In the genomic region with DNA sequence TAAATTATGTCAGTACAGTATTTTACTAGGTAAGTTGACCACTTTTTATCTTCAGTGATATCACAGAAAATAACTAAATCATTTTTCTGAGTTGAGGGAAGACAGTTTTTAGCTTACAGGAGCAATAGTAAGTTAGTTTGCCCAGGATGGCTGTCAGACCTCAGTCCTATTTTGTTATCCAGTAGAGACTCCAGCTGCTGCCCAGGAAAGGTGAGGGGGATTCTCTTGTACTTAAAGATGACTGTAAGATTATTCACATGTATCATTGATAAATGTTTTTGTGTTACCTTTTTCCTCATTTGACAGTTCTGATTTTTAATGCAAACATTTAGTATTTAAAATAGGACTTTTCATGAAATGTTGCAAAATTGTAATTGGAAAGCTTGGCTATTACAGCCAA, we compare ENCODE assay signal across 11 cellular contexts. TPM values are rescaled to one million over a fixed set of nuclear protein-coding genes. Genes with fewer than 3 reads are reported as not detected.
DNase-seq lines count a peak whose midpoint lies in the region; ATAC-seq and TF ChIP-seq lines count a peak whose summit lies in the region.
"Had no signal": no experiment of that assay in that cellular context is flagged by ENCODE, and none has a peak within 500 bp of the region (broad histone marks: within the 10 kb centered on the region; RNA-seq: fewer than 3 reads in every experiment).

No MANE protein-coding gene starts in this region.

- intact Hi-C loops in activated CD4-positive, alpha-beta T cell treated with anti-CD3 and anti-CD28 coated beads for 36 hours (cut with DNase I, micrococcal nuclease): loop anchor here (1.0 to 2.0 kb wide), 12 partner anchors 7 to 113 kb away; partner anchors contain the start of gene GPR183 (in 2 of the 2)
- intact Hi-C loops in esophagus muscularis mucosa (cut with DNase I): loop anchor here (5.0 kb wide), 1 partner anchor 39 kb away; no protein-coding TSS in a partner anchor
- intact Hi-C loops in spleen (cut with DNase I; ENCODE audit: low total_unique reads): no loop called here
- intact Hi-C loops in PC-9 (cut with micrococcal nuclease; ENCODE audit: unreplicated experiment): no loop called here

- no peaks in the 10 kb centered on the region for H3K9me3 ChIP-seq in esophagus muscularis mucosa
- no peaks in the 10 kb centered on the region for H3K9me3 ChIP-seq in spleen
- H3K9me3 ChIP-seq in PC-9 (ENCODE audit: insufficient read depth, low read depth): no peaks in the 10 kb centered on the region
- H3K9me3 ChIP-seq: body of pancreas had no signal

- H3K36me3 ChIP-seq in esophagus muscularis mucosa (peaks cover 0 to 29% (median 14%) of the 10 kb centered on the region in 4 donors), spleen (peaks cover 0 to 49% (median 11%) of the 10 kb centered on the region in 6 donors), PC-9 (ENCODE audit: low read depth) (peaks cover 14% of the 10 kb centered on the region; the same call in 1 of the 2 replicates)

- H2AFZ ChIP-seq in PC-9: no peak overlapping the region

- H3K4me3 ChIP-seq in esophagus muscularis mucosa (no peak overlapping the region), spleen (no peak overlapping the region), PC-9 (no peak overlapping the region)
- H3K4me3 ChIP-seq: body of pancreas had no signal

- H3K4me1 Mint-ChIP-seq in activated CD4-positive, alpha-beta T cell treated with anti-CD3 and anti-CD28 coated beads for 36 hours: peaks cover 82% of the 10 kb centered on the region

- H3K4me1 ChIP-seq in esophagus muscularis mucosa: peaks cover 11 to 43% (median 40%) of the 10 kb centered on the region in 4 donors
- peaks cover 17 to 94% (median 56%) of the 10 kb centered on the region in 6 donors for H3K4me1 ChIP-seq in spleen
- H3K4me1 ChIP-seq in PC-9 (replicated peaks; ENCODE audit: insufficient read depth): peaks cover 26% of the 10 kb centered on the region

- peaks cover 7% of the 10 kb centered on the region; the same call in 1 of the 2 replicates for H4K20me1 ChIP-seq in PC-9 (ENCODE audit: insufficient read depth)

- peak overlapping the region; percentile 26 for H3K4me3 Mint-ChIP-seq in activated CD4-positive, alpha-beta T cell treated with anti-CD3 and anti-CD28 coated beads for 36 hours

- no TSS peak for BruUV-seq in PC-9 (replicated peaks; lab: Mats Ljungman, UMichigan)

- ATAC-seq in activated CD4-positive, alpha-beta T cell treated with anti-CD3 and anti-CD28 coated beads for 36 hours: no peak

- no peak for TF ChIP-seq POLR2A in esophagus muscularis mucosa (IDR thresholded peaks at IDR 0.05; ENCODE audit: low read depth)
- TF ChIP-seq POLR2A in spleen (IDR thresholded peaks at IDR 0.05): no peak

- H3K27ac ChIP-seq in RWPE1: peak overlapping the region; percentile 69
- peak overlapping the region; percentile 12 to 62 (median 52) for H3K27ac ChIP-seq in esophagus muscularis mucosa (replicated peaks in 1 of 4)
- peak overlapping the region in 7 of 8 donors; percentile 51 to 78 (median 67) for H3K27ac ChIP-seq in spleen
- H3K27ac ChIP-seq in PC-9: no peak overlapping the region

- TF ChIP-seq CTCF in RWPE1 (conservative IDR thresholded peaks at IDR 0.05; ENCODE audit: low read depth) (no peak), esophagus muscularis mucosa (IDR thresholded peaks at IDR 0.05) (no peak), spleen (IDR thresholded peaks at IDR 0.05 in 8 of 11, conservative IDR thresholded peaks at IDR 0.05 in 3 of 11) (no peak), PC-9 (conservative IDR thresholded peaks at IDR 0.05) (no peak)

- peaks cover 36% of the 10 kb centered on the region for H3K36me3 Mint-ChIP-seq in activated CD4-positive, alpha-beta T cell treated with anti-CD3 and anti-CD28 coated beads for 36 hours (ENCODE audit: low read depth)

- no peaks in the 10 kb centered on the region for H3K9me3 Mint-ChIP-seq in activated CD4-positive, alpha-beta T cell treated with anti-CD3 and anti-CD28 coated beads for 36 hours (ENCODE audit: low read depth)

- peak overlapping the region; percentile 93 for H3K27ac Mint-ChIP-seq in activated CD4-positive, alpha-beta T cell treated with anti-CD3 and anti-CD28 coated beads for 36 hours

- no peak for DNase-seq in activated CD4-positive, alpha-beta T cell treated with anti-CD3 and anti-CD28 coated beads for 36 hours
- DNase-seq in activated CD4-positive, alpha-beta T cell treated with anti-CD3 and anti-CD28 coated beads for 48 hours: no peak
- no peak for DNase-seq in RWPE1 (ENCODE audit: low spot score)
- no peak for DNase-seq in esophagus muscularis mucosa (ENCODE audit: extremely low spot score)
- DNase-seq in spleen: no peak
- no peak for DNase-seq in PC-9
- DNase-seq in NCI-H82 treated with DMSO at 0.1 percent for 48 hours (lab: John Stamatoyannopoulos, UW; ENCODE audit: unreplicated experiment): no peak
- no peak for DNase-seq in stimulated activated naive CD4-positive, alpha-beta T cell treated with Interleukin-2 at 50 U/mL for 16 hours (lab: John Stamatoyannopoulos, UW)
- DNase-seq: body of pancreas, NCI-H2029, right cardiac atrium had no signal

- POLR2A ChIA-PET in activated CD4-positive, alpha-beta T cell treated with anti-CD3 and anti-CD28 coated beads for 36 hours (lab: Charles Lee): interaction anchor here (0.5 to 2.4 kb wide), 15 partner anchors 10 to 197 kb away, joined by 3 to 28 read pairs (median 5); partner anchors contain the start of genes GPR18 and GPR183
- POLR2A ChIA-PET in RWPE1 (lab: Yijun Ruan, JAX; ENCODE audit: low non-redundant PET): no interaction called here
- POLR2A ChIA-PET in PC-9 (lab: Charles Lee; ENCODE audit: unreplicated experiment): interaction anchor here (0.7 kb wide), 1 partner anchor 104 kb away, joined by 3 read pairs; no protein-coding TSS in a partner anchor

- no peaks in the 10 kb centered on the region for H3K27me3 Mint-ChIP-seq in activated CD4-positive, alpha-beta T cell treated with anti-CD3 and anti-CD28 coated beads for 36 hours

- no peak for TF ChIP-seq EP300 in esophagus muscularis mucosa (IDR thresholded peaks at IDR 0.05)

- H3K79me2 ChIP-seq in PC-9 (ENCODE audit: low read depth): 0 out of 2 replicates have a peak, but pooled peaks cover 5% of the 10 kb centered on the region

- H3K9me2 ChIP-seq in PC-9 (ENCODE audit: insufficient read depth): no peaks in the 10 kb centered on the region

- CTCF ChIA-PET in activated CD4-positive, alpha-beta T cell treated with anti-CD3 and anti-CD28 coated beads for 36 hours (lab: Charles Lee): interaction anchor here (0.6 to 5.2 kb wide), 30 partner anchors 9 to 210 kb away, joined by 3 to 34 read pairs (median 4); no protein-coding TSS in a partner anchor
- CTCF ChIA-PET in RWPE1 (lab: Yijun Ruan, JAX): interaction anchor here (1.4 to 1.7 kb wide), 2 partner anchors 115 to 145 kb away, joined by 3 to 4 read pairs; no protein-coding TSS in a partner anchor
- CTCF ChIA-PET in PC-9 (lab: Charles Lee): no interaction called here

- peaks cover 17% of the 10 kb centered on the region; the same call in 1 of the 2 replicates for H3F3A ChIP-seq in PC-9 (ENCODE audit: insufficient read depth, low read depth)

- no peak overlapping the region for H3K4me2 ChIP-seq in PC-9

- no peaks in the 10 kb centered on the region for H3K27me3 ChIP-seq in esophagus muscularis mucosa
- no peaks in the 10 kb centered on the region for H3K27me3 ChIP-seq in spleen (replicated peaks in 1 of 7)
- H3K27me3 ChIP-seq in PC-9 (ENCODE audit: insufficient read depth, low read depth): no peaks in the 10 kb centered on the region
- H3K27me3 ChIP-seq: body of pancreas had no signal

RNA-seq across cellular contexts. Expression of gene GPR183, which starts 14.5 kb away (rescaled TPM):
- 10 to 100 TPM; 50.3 to 51.9 TPM for total RNA-seq in activated CD4-positive, alpha-beta T cell treated with anti-CD3 and anti-CD28 coated beads for 36 hours
- 10 to 100 TPM; 11.9 to 32.1 (median 22.3) TPM for total RNA-seq in esophagus muscularis mucosa
- 10 to 100 TPM; 29.1 to 83.6 (median 53.4) TPM for total RNA-seq in spleen
- 10 to 100 TPM; 56.0 to 68.0 (median 60.6) TPM for polyA plus RNA-seq in spleen
- not detected in 2 replicates for total RNA-seq in PC-9 (2021)

Comparison
In these comparisons a context has a peak if more than half of its experiments do, and no peak if none do; other contexts are left out.
1. RNA of gene GPR183, which starts 14.5 kb away (total RNA-seq): 29.1 to 83.6 TPM in spleen, 50.3 to 51.9 TPM in activated CD4-positive, alpha-beta T cell treated with anti-CD3 and anti-CD28 coated beads for 36 hours and 11.9 to 32.1 TPM in esophagus muscularis mucosa; not detected in PC-9; every median in the first group is over 10 times any median in the second.
2. intact Hi-C loops: an anchor here in activated CD4-positive, alpha-beta T cell treated with anti-CD3 and anti-CD28 coated beads for 36 hours (1.0 to 2.0 kb wide) and esophagus muscularis mucosa (5.0 kb wide); none called in spleen and PC-9.